ENCODE assay signal across 9 cellular contexts in the genomic region with DNA sequence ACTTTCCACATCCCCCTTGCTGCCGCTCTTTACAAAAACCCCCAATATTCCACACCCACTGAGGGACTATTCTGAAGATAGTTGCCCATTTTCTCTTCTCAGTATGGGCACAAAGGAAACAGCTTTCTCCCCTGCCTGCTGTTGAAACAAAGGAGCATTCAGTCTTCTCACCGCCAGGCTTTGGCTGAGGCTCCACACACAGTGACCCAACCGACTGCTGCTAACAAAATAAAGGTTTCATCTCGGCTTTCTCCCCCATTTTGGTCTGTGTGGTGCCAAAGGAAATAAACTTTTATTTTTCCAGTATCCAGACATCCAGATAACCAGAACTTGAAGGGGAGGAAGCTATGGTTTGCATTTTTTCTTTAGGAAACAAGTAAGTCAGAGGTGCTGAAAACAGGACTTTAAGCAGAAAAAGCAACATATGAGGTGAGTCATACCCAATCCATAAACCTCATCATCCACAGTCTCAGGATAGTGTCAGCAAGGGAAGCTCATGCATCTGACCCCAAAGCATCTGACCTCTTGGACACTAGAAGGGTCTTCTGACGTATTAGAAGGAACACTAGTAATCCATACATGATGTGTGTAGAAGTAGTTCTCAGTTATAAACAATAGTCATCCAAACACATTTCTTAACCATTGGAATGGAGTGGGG. TPM values are rescaled to one million over a fixed set of nuclear protein-coding genes. Genes with fewer than 3 reads are reported as not detected.
DNase-seq lines count a peak whose midpoint lies in the region; ATAC-seq and TF ChIP-seq lines count a peak whose summit lies in the region.
"Had no signal": no experiment of that assay in that cellular context is flagged by ENCODE, and none has a peak within 500 bp of the region (broad histone marks: within the 10 kb centered on the region; RNA-seq: fewer than 3 reads in every experiment).

No MANE protein-coding gene starts in this region.

- ATAC-seq in GM19467 (IDR thresholded peaks at IDR 0.05; ENCODE audit: unreplicated experiment): no peak

- H3K9me3 Mint-ChIP-seq in type B pancreatic cell: no peaks in the 10 kb centered on the region
- peaks cover 7% of the 10 kb centered on the region for H3K9me3 Mint-ChIP-seq in activated naive CD4-positive, alpha-beta T cell treated with anti-CD3 and anti-CD28 coated beads, Interleukin-2, amount 10 ng/mL, durations not matched to agents 7 days and 5 days

- H3K27me3 ChIP-seq in MG63: no peaks in the 10 kb centered on the region
- peaks cover 0 to 25% (median 0%) of the 10 kb centered on the region in 45 donors for H3K27me3 ChIP-seq in dorsolateral prefrontal cortex

- CTCF ChIA-PET in activated naive CD4-positive, alpha-beta T cell treated with anti-CD3 and anti-CD28 coated beads, Interleukin-2, amount 10 ng/mL, durations not matched to agents 7 days and 5 days (lab: Charles Lee): interaction anchor here (1.0 kb wide), 1 partner anchor 58 kb away, joined by 4 read pairs; no protein-coding TSS in a partner anchor

- peaks cover 52% of the 10 kb centered on the region for H3K4me1 Mint-ChIP-seq in type B pancreatic cell (ENCODE audit: unreplicated experiment)
- peaks cover 27% of the 10 kb centered on the region for H3K4me1 Mint-ChIP-seq in activated naive CD4-positive, alpha-beta T cell treated with anti-CD3 and anti-CD28 coated beads, Interleukin-2, amount 10 ng/mL, durations not matched to agents 7 days and 5 days

- peak overlapping the region; percentile 62 for H3K27ac Mint-ChIP-seq in type B pancreatic cell
- H3K27ac Mint-ChIP-seq in activated naive CD4-positive, alpha-beta T cell treated with anti-CD3 and anti-CD28 coated beads, Interleukin-2, amount 10 ng/mL, durations not matched to agents 7 days and 5 days: no peak overlapping the region

- peaks cover 53% of the 10 kb centered on the region for H3K27me3 Mint-ChIP-seq in type B pancreatic cell
- H3K27me3 Mint-ChIP-seq in activated naive CD4-positive, alpha-beta T cell treated with anti-CD3 and anti-CD28 coated beads, Interleukin-2, amount 10 ng/mL, durations not matched to agents 7 days and 5 days: peaks cover 81% of the 10 kb centered on the region

- TF ChIP-seq CTCF in dorsolateral prefrontal cortex (IDR thresholded peaks at IDR 0.05 in 54 of 56, conservative IDR thresholded peaks at IDR 0.05 in 2 of 56; ENCODE audit: low read depth in 1 of 56, partially characterized antibody in 56 of 56) (peak in 18 of 56 donors; percentile 9 to 36 (median 25)), type B pancreatic cell (conservative IDR thresholded peaks at IDR 0.05) (peak; percentile 51)

- intact Hi-C loops in dorsolateral prefrontal cortex (cut with DNase I): loop anchor here in 1 of 2 donors (5.0 kb wide), 1 partner anchor 49 kb away; no protein-coding TSS in a partner anchor

- H3K4me3 Mint-ChIP-seq in type B pancreatic cell: peak overlapping the region; percentile 79
- H3K4me3 Mint-ChIP-seq in activated naive CD4-positive, alpha-beta T cell treated with anti-CD3 and anti-CD28 coated beads, Interleukin-2, amount 10 ng/mL, durations not matched to agents 7 days and 5 days: no peak overlapping the region

- DNase-seq in MG63 (peak; percentile 58), dorsolateral prefrontal cortex (peak in 4 of 10 donors; percentile 29 to 55 (median 44)), left kidney (ENCODE audit: low read depth, low spot score) (peak; percentile 71), type B pancreatic cell (ENCODE audit: extremely low spot score, unreplicated experiment) (no peak), NCI-H1048 (lab: John Stamatoyannopoulos, UW) (no peak)
- DNase-seq in activated naive CD4-positive, alpha-beta T cell treated with anti-CD3 and anti-CD28 coated beads, Interleukin-2, amount 10 ng/mL, durations not matched to agents 7 days and 5 days: no peak
- DNase-seq: activated CD4-positive, alpha-beta T cell treated with anti-CD3 and anti-CD28 coated beads, Interleukin-2, amount 50 U/mL, for 1 hour; NCI-H1694 had no signal

- peaks cover 87% of the 10 kb centered on the region for H3K36me3 ChIP-seq in MG63

- peaks cover 27% of the 10 kb centered on the region for H3K36me3 Mint-ChIP-seq in type B pancreatic cell
- H3K36me3 Mint-ChIP-seq in activated naive CD4-positive, alpha-beta T cell treated with anti-CD3 and anti-CD28 coated beads, Interleukin-2, amount 10 ng/mL, durations not matched to agents 7 days and 5 days: no peaks in the 10 kb centered on the region

- H3K4me3 ChIP-seq in MG63 (peak overlapping the region; percentile 18), dorsolateral prefrontal cortex (peak overlapping the region in 54 of 59 donors; percentile 1 to 61 (median 38))

- no peaks in the 10 kb centered on the region for H3K9me3 ChIP-seq in MG63

- peak overlapping the region in 46 of 59 donors; percentile 0 to 79 (median 54) for H3K27ac ChIP-seq in dorsolateral prefrontal cortex

RNA-seq across cellular contexts. Expression of a gene that starts 6.4 kb away (rescaled TPM):
- 78.3 and 109 TPM in 2 replicates for total RNA-seq in MG63 (2014; rRNA removed; shearing (Covaris generic); ENCODE audit: low replicate concordance)
- 10 to 100 TPM in 6 of 120 experiments, 1 to 10 TPM in 114; 1.4 to 12.3 (median 6.0) TPM for total RNA-seq in dorsolateral prefrontal cortex
- total RNA-seq in type B pancreatic cell (ENCODE audit: low replicate concordance): 3.6 and 65.7 TPM in 2 replicates

Comparison
In these comparisons a context has a peak if more than half of its experiments do, and no peak if none do; other contexts are left out.
1. DNase-seq: peak in MG63 (single experiment) and left kidney (single experiment); none in type B pancreatic cell (single experiment), activated naive CD4-positive, alpha-beta T cell treated with anti-CD3 and anti-CD28 coated beads, Interleukin-2, amount 10 ng/mL, durations not matched to agents 7 days and 5 days (single experiment) and NCI-H1048 (single experiment).